Comparison of ENCODE assay signal across 11 cellular contexts in genomic region chr15:50676799-50677483, GRCh38. TPM values are rescaled to one million over a fixed set of nuclear protein-coding genes. Genes with fewer than 3 reads are reported as not detected.
DNase-seq lines count a peak whose midpoint lies in the region; ATAC-seq, FAIRE-seq and TF ChIP-seq lines count a peak whose summit lies in the region.
"Had no signal": no experiment of that assay in that cellular context is flagged by ENCODE, and none has a peak within 500 bp of the region (broad histone marks: within the 10 kb centered on the region; RNA-seq: fewer than 3 reads in every experiment).

No MANE protein-coding gene starts in this region.

- H3K36me3 ChIP-seq in small intestine (ENCODE audit: control insufficient read depth in 2 of 2, insufficient read depth in 2 of 2, low read length in 2 of 2), result no peaks in the 10 kb centered on the region
- H3K36me3 ChIP-seq: transverse colon had no signal

- H3K4me3 ChIP-seq in small intestine (ENCODE audit: low read depth in 1 of 2, low read length in 2 of 2), result no peak overlapping the region
- H3K4me3 ChIP-seq: transverse colon had no signal

- H3K9me3 Mint-ChIP-seq in activated T-cell treated with anti-CD3 and anti-CD28 coated beads, Interleukin-2, amount 50 U/mL, for 72 hours, result no peaks in the 10 kb centered on the region
- H3K9me3 Mint-ChIP-seq in activated T-cell treated with anti-CD3 and anti-CD28 coated beads, Interleukin-2, amount 50 U/mL, for 4 hours, result no peaks in the 10 kb centered on the region
- H3K9me3 Mint-ChIP-seq: T-cell had no signal

- no peak for ATAC-seq in activated T-cell treated with anti-CD3 and anti-CD28 coated beads, Interleukin-2, amount 50 U/mL, for 72 hours (replicated peaks in 1 of 2)
- ATAC-seq in activated T-cell treated with anti-CD3 and anti-CD28 coated beads, Interleukin-2, amount 50 U/mL, for 4 hours, result no peak
- ATAC-seq in SK-N-SH treated with all-trans-retinoic acid at 6 μM for 48 hours (peak; percentile 82), GM19452 (IDR thresholded peaks at IDR 0.05; ENCODE audit: unreplicated experiment) (no peak)
- ATAC-seq: T-cell had no signal

- WGBS in small intestine, 3 donors, result 77 to 85% (median 78%) methylated on average over 6 of the region's 6 CpGs

- peak overlapping the region in 1 of 2 donors; percentile 29 for H3K4me3 Mint-ChIP-seq in activated T-cell treated with anti-CD3 and anti-CD28 coated beads, Interleukin-2, amount 50 U/mL, for 72 hours
- H3K4me3 Mint-ChIP-seq in activated T-cell treated with anti-CD3 and anti-CD28 coated beads, Interleukin-2, amount 50 U/mL, for 4 hours, result no peak overlapping the region
- H3K4me3 Mint-ChIP-seq: T-cell had no signal

- peaks cover 3 to 5% of the 10 kb centered on the region in 2 donors for H3K36me3 Mint-ChIP-seq in activated T-cell treated with anti-CD3 and anti-CD28 coated beads, Interleukin-2, amount 50 U/mL, for 72 hours (ENCODE audit: insufficient read depth in 2 of 2)
- peaks cover 17% of the 10 kb centered on the region for H3K36me3 Mint-ChIP-seq in activated T-cell treated with anti-CD3 and anti-CD28 coated beads, Interleukin-2, amount 50 U/mL, for 4 hours (ENCODE audit: insufficient read depth)

- FAIRE-seq in small intestine (lab: Jason Lieb, UNC) (no peak), frontal cortex (lab: Jason Lieb, UNC) (no peak)

- H3K27me3 ChIP-seq in small intestine (ENCODE audit: control insufficient read depth in 2 of 2, insufficient read depth in 2 of 2, low read length in 2 of 2), result no peaks in the 10 kb centered on the region
- H3K27me3 ChIP-seq: transverse colon had no signal

- no peak for DNase-seq in activated T-cell treated with anti-CD3 and anti-CD28 coated beads, Interleukin-2, amount 50 U/mL, for 72 hours
- DNase-seq in activated T-cell treated with anti-CD3 and anti-CD28 coated beads, Interleukin-2, amount 50 U/mL, for 4 hours, result no peak
- DNase-seq in glomerular visceral epithelial cell (ENCODE audit: extremely low spot score) (peak; percentile 86), small intestine (peak; percentile 22), NCI-H1105 (lab: John Stamatoyannopoulos, UW) (no peak), frontal cortex (ENCODE audit: low spot score in 2 of 2) (no peak)
- DNase-seq: effector CD8-positive, alpha-beta T cell; T-cell; transverse colon had no signal

- H3K27me3 Mint-ChIP-seq in activated T-cell treated with anti-CD3 and anti-CD28 coated beads, Interleukin-2, amount 50 U/mL, for 72 hours (ENCODE audit: low read depth), result no peaks in the 10 kb centered on the region
- H3K27me3 Mint-ChIP-seq in activated T-cell treated with anti-CD3 and anti-CD28 coated beads, Interleukin-2, amount 50 U/mL, for 4 hours (ENCODE audit: low read depth), result no peaks in the 10 kb centered on the region
- H3K27me3 Mint-ChIP-seq: T-cell had no signal

- H3K4me1 ChIP-seq in small intestine (ENCODE audit: control insufficient read depth in 2 of 2, insufficient read depth in 1 of 2, low read depth in 1 of 2, low read length in 1 of 2), result no peaks in the 10 kb centered on the region

- H3K9me3 ChIP-seq in small intestine (ENCODE audit: control insufficient read depth, low read depth), result no peaks in the 10 kb centered on the region
- H3K9me3 ChIP-seq: transverse colon had no signal

- H3K4me1 Mint-ChIP-seq in activated T-cell treated with anti-CD3 and anti-CD28 coated beads, Interleukin-2, amount 50 U/mL, for 72 hours (ENCODE audit: low read depth), result peaks cover 39% of the 10 kb centered on the region
- H3K4me1 Mint-ChIP-seq in activated T-cell treated with anti-CD3 and anti-CD28 coated beads, Interleukin-2, amount 50 U/mL, for 4 hours (ENCODE audit: low read depth), result peaks cover 20% of the 10 kb centered on the region

- H3K27ac ChIP-seq in small intestine (ENCODE audit: low read depth in 1 of 2, low read length in 1 of 2), result no peak overlapping the region
- H3K27ac ChIP-seq: transverse colon had no signal

- peak overlapping the region; percentile 6 for H3K27ac Mint-ChIP-seq in activated T-cell treated with anti-CD3 and anti-CD28 coated beads, Interleukin-2, amount 50 U/mL, for 72 hours

TF ChIP-seq in SK-N-SH treated with all-trans-retinoic acid at 6 μM for 48 hours, 23 proteins besides CTCF, POLR2A, EP300 and RAD21:
- TF ChIP-seq RARB (CRISPR knock-in tag; IDR thresholded peaks at IDR 0.05), result no peak
- no peak for TF ChIP-seq CSRNP3 (CRISPR knock-in tag; IDR thresholded peaks at IDR 0.05)
- no peak for TF ChIP-seq ZC3H10 (CRISPR knock-in tag; IDR thresholded peaks at IDR 0.05)
- no peak for TF ChIP-seq SNAI2 (CRISPR knock-in tag; IDR thresholded peaks at IDR 0.05)
- no peak for TF ChIP-seq BACH2 (CRISPR knock-in tag; IDR thresholded peaks at IDR 0.05; ENCODE audit: borderline replicate concordance)
- TF ChIP-seq CSDC2 (CRISPR knock-in tag; IDR thresholded peaks at IDR 0.05), result no peak
TF ChIP-seq in SK-N-SH treated with all-trans-retinoic acid at 6 μM for 48 hours: peak in this region for 0.

RNA-seq across cellular contexts. Expression of gene TRPM7, which starts 9.7 kb away (rescaled TPM):
- 10 to 100 TPM; 58.5 to 58.7 TPM for total RNA-seq in activated T-cell treated with anti-CD3 and anti-CD28 coated beads, Interleukin-2, amount 50 U/mL, for 72 hours
- total RNA-seq in activated T-cell treated with anti-CD3 and anti-CD28 coated beads, Interleukin-2, amount 50 U/mL, for 4 hours, result 10 to 100 TPM; 42.5 to 46.4 (median 42.6) TPM
- polyA plus RNA-seq in small intestine, result 10 to 100 TPM in 1 of 3 donors, 1 to 10 TPM in 2; 5.7 to 10.7 (median 8.3) TPM
- total RNA-seq in frontal cortex, result 64.4 TPM

Comparison
In these comparisons a context has a peak if more than half of its experiments do, and no peak if none do; other contexts are left out.
1. DNase-seq: peak in glomerular visceral epithelial cell (single experiment) and small intestine (single experiment); none in activated T-cell treated with anti-CD3 and anti-CD28 coated beads, Interleukin-2, amount 50 U/mL, for 72 hours (0 of 2), activated T-cell treated with anti-CD3 and anti-CD28 coated beads, Interleukin-2, amount 50 U/mL, for 4 hours (single experiment), NCI-H1105 (single experiment) and frontal cortex (0 of 2).